ENCODE assay signal across 15 cellular contexts in the genomic region with DNA sequence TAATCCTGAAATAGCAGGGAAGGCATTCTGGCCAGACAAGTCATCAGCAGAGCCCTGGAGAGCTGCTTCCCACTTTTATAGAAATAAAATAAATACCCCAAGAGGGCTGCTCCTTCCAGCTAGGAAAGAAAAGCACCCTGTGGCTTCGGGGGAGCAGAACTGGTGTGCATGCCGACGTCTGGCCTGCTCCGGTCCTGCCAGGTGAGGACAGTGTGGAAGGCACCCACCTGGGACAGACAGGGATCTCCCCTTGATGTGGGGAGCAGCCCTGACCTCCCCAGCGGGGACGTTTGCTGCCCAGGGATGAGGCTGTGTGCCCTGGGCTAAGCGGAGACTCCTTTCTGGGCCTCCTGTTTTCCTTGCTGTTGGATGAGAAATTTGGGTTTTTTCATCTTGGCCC.
"Had no signal": no experiment of that assay in that cellular context is flagged by ENCODE, and none has a peak within 500 bp of the region (broad histone marks: within the 10 kb centered on the region; RNA-seq: fewer than 3 reads in every experiment).

No MANE protein-coding gene starts in this region.

- H3K9ac ChIP-seq: neural progenitor cell had no signal

- H3K27ac ChIP-seq: colonic mucosa, foreskin keratinocyte, hepatocyte, left ventricle myocardium inferior, lower lobe of right lung, neural progenitor cell, skin epidermis had no signal

- H3K4me1 ChIP-seq: colonic mucosa, left ventricle myocardium inferior, lower lobe of right lung had no signal

- H3K79me2 ChIP-seq: hepatocyte had no signal

- H3K9me3 ChIP-seq: colonic mucosa, lower lobe of right lung had no signal

- H3K4me3 ChIP-seq: colonic mucosa, hepatocyte, left ventricle myocardium inferior, lower lobe of right lung, neural progenitor cell, skin epidermis had no signal

- ATAC-seq: left cardiac atrium; lower lobe of right lung; natural killer cell treated with Interleukin-12 subunit alpha and Interleukin-12 subunit beta and Interleukin-15 and Interleukin-18, amount 100 ng/mL, for 72 hours; sciatic nerve had no signal

- H2AFZ ChIP-seq: hepatocyte had no signal

- H3K36me3 ChIP-seq: colonic mucosa, left ventricle myocardium inferior, lower lobe of right lung, neural progenitor cell had no signal

- H3K27me3 ChIP-seq: colonic mucosa, foreskin keratinocyte, hepatocyte, neural progenitor cell had no signal

- H3K4me2 ChIP-seq: hepatocyte, neural progenitor cell had no signal

- DNase-seq: cerebellar nuclear complex; colonic mucosa; dermis blood vessel endothelial cell; foreskin keratinocyte; kidney; left cardiac atrium; left ventricle myocardium inferior; lower lobe of right lung; stimulated activated CD4-positive, alpha-beta T cell treated with anti-CD3 and anti-CD28 coated beads, Interleukin-2, amount 100 ng/mL, for 48 hours; stimulated activated naive CD4-positive, alpha-beta T cell treated with Interleukin-2 at 50 U/mL for 16 hours had no signal
